ENCODE assay signal across 11 cellular contexts in genomic region chr5:40446910-40447309, GRCh38.
DNase-seq lines count a peak whose midpoint lies in the region; ATAC-seq, FAIRE-seq and TF ChIP-seq lines count a peak whose summit lies in the region.
"Had no signal": no experiment of that assay in that cellular context is flagged by ENCODE, and none has a peak within 500 bp of the region (broad histone marks: within the 10 kb centered on the region; RNA-seq: fewer than 3 reads in every experiment).

No MANE protein-coding gene starts in this region.

- ATAC-seq in GM19452 (IDR thresholded peaks at IDR 0.05; ENCODE audit: unreplicated experiment) (no peak), HG03280 (IDR thresholded peaks at IDR 0.05; ENCODE audit: unreplicated experiment) (no peak)

- TF ChIP-seq CTCF in AG09309 (IDR thresholded peaks at IDR 0.05; ENCODE audit: control insufficient read depth, insufficient read depth, low read depth, low read length, missing control alignments): no peak

- no peak overlapping the region for H3K4me3 ChIP-seq in AG09309 (ENCODE audit: control insufficient read depth, low read depth, low read length)

- no peak for TF ChIP-seq POLR2A in GM12891 (IDR thresholded peaks at IDR 0.05; ENCODE audit: low read depth, low read length)

- DNase-seq in AG09309 (ENCODE audit: low read depth) (peak; percentile 32), HS-27A (ENCODE audit: low read depth) (peak; percentile 55), amniotic stem cell (lab: John Stamatoyannopoulos, UW) (peak; percentile 64), islet precursor cell (peak; percentile 74), GM12891 (ENCODE audit: insufficient read length, low spot score) (no peak)
- no peak for DNase-seq in stimulated activated CD4-positive, alpha-beta T cell treated with anti-CD3 and anti-CD28 coated beads, Interleukin-1b, Interleukin-23, amount 100 ng/mL, for 48 hours
- DNase-seq: activated CD4-positive, alpha-beta T cell treated with anti-CD3 and anti-CD28 coated beads for 1 hour; NK-92 treated with Interleukin-12 subunit alpha and Interleukin-12 subunit beta, amount 100 ng/mL, for 24 hours; posterior cingulate gyrus had no signal

- no peak for FAIRE-seq in GM12891 (lab: Jason Lieb, UNC)

TF ChIP-seq in GM12891, 5 proteins besides CTCF, POLR2A, EP300 and RAD21:
- TF ChIP-seq POU2F2 (IDR thresholded peaks at IDR 0.05; ENCODE audit: low read depth, low read length) (no peak), SPI1 (IDR thresholded peaks at IDR 0.05; ENCODE audit: low read depth, low read length) (no peak), POLR2AphosphoS5 (IDR thresholded peaks at IDR 0.05; ENCODE audit: low read depth, low read length) (no peak), PAX5 (IDR thresholded peaks at IDR 0.05; ENCODE audit: insufficient read depth, low read length, severe bottlenecking) (no peak), TAF1 (IDR thresholded peaks at IDR 0.05; ENCODE audit: low read depth, low read length) (no peak)

Comparison
In these comparisons a context has a peak if more than half of its experiments do, and no peak if none do; other contexts are left out.
1. DNase-seq: peak in AG09309 (single experiment), HS-27A (single experiment), amniotic stem cell (single experiment) and islet precursor cell (single experiment); none in GM12891 (single experiment) and stimulated activated CD4-positive, alpha-beta T cell treated with anti-CD3 and anti-CD28 coated beads, Interleukin-1b, Interleukin-23, amount 100 ng/mL, for 48 hours (single experiment).